Comparison of ENCODE assay signal across 19 cellular contexts in the genomic region with DNA sequence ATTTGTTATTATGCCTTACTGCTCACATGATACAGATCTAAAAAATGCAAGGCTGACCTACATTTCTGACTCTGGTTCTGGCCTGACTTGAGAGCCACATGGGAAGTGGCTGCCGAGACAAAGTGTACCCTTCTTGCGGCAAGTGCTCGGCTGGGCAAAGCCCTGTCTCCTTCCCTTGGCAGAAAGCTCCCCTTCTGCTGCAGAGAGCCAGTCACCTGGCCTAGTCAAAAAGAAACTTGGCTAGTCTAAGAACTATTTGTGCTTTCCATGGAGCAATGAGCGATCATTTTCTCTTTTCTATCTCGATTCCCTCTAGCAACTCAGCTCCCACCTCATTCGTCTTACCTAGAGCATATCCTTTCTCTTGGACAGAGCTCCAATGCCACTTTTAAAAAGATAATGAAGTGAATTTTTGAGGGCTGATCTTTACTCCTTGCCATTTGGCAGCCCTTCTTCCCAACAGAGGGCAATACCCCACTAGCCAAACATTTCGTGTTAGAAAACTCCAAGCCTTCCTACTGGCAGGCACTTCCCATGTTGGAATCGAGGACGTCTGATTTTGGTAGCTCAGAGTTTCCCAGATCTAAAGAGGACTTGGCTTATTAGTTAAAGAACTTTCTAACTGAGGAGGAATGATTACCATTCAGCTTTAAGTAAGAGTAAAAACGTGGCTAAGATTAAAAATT.
DNase-seq lines count a peak whose midpoint lies in the region; ATAC-seq lines count a peak whose summit lies in the region.
"Had no signal": no experiment of that assay in that cellular context is flagged by ENCODE, and none has a peak within 500 bp of the region (broad histone marks: within the 10 kb centered on the region; RNA-seq: fewer than 3 reads in every experiment).

No MANE protein-coding gene starts in this region.

- DNase-seq in LHCN-M2 (ENCODE audit: low read depth) (peak; percentile 50), caudate nucleus (lab: John Stamatoyannopoulos, UW) (peak in 26 of 61 donors; percentile 13 to 77 (median 32)), iris pigment epithelial cell (ENCODE audit: low read depth) (peak; percentile 7), activated gamma-delta T cell treated with Interleukin-2 at 50 U/mL for 16 hours (no peak)
- DNase-seq in activated effector memory CD4-positive, alpha-beta T cell treated with Interleukin-2 at 50 U/mL for 16 hours, result no peak
- no peak for DNase-seq in activated naive CD4-positive, alpha-beta T cell treated with anti-CD3 and anti-CD28 coated beads, Interleukin-2, amount 50 U/mL, for 16 hours
- DNase-seq: activated CD4-positive, alpha-beta T cell treated with anti-CD3 and anti-CD28 coated beads, Interleukin-2, amount 10 ng/mL, durations not matched to agents 7 days and 5 days; DND-41; heart right ventricle; IMR-90; NCI-H1694 treated with DMSO at 0.1 percent for 48 hours; NCI-H82; stimulated activated CD4-positive, alpha-beta T cell treated with anti-CD3 and anti-CD28 coated beads, Interleukin-15, amount 100 ng/mL, for 24 hours had no signal

- no peaks in the 10 kb centered on the region for H3K9me3 ChIP-seq in subcutaneous abdominal adipose tissue (ENCODE audit: control insufficient read depth in 5 of 5, low read length in 5 of 5)
- H3K9me3 ChIP-seq: BLaER1 treated with 17β-estradiol and CSF1 and Interleukin-3, amounts not matched to agents 10 nM and 100 nM; heart right ventricle; neutrophil; vagina had no signal

- peak overlapping the region; percentile 72 for H3K27ac ChIP-seq in caudate nucleus (ENCODE audit: low read depth, low read length)
- H3K27ac ChIP-seq in subcutaneous abdominal adipose tissue (ENCODE audit: low read depth, low read length), result peak overlapping the region; percentile 79
- H3K27ac ChIP-seq: BLaER1 treated with 17β-estradiol and CSF1 and Interleukin-3, amounts not matched to agents 10 nM and 100 nM; neutrophil; vagina had no signal

- no peaks in the 10 kb centered on the region for H3K27me3 ChIP-seq in subcutaneous abdominal adipose tissue (ENCODE audit: control insufficient read depth in 5 of 5, insufficient read depth in 4 of 5, low read length in 5 of 5)
- H3K27me3 ChIP-seq: BLaER1 treated with 17β-estradiol and CSF1 and Interleukin-3, amounts not matched to agents 10 nM and 100 nM; heart right ventricle; neutrophil; vagina had no signal

- peak overlapping the region in 1 of 5 donors; percentile 47 for H3K4me3 ChIP-seq in subcutaneous abdominal adipose tissue (ENCODE audit: low read depth in 1 of 5, low read length in 5 of 5)
- H3K4me3 ChIP-seq: BLaER1 treated with 17β-estradiol and CSF1 and Interleukin-3, amounts not matched to agents 10 nM and 100 nM; lung; vagina had no signal

- H3K9ac ChIP-seq in subcutaneous abdominal adipose tissue (ENCODE audit: low read length in 5 of 5), result peak overlapping the region in 2 of 5 donors; percentile 23 to 59
- H3K9ac ChIP-seq: BLaER1 treated with 17β-estradiol and CSF1 and Interleukin-3, amounts not matched to agents 10 nM and 100 nM had no signal

- peaks cover 0 to 22% (median 16%) of the 10 kb centered on the region in 5 donors for H3K4me1 ChIP-seq in subcutaneous abdominal adipose tissue (ENCODE audit: control insufficient read depth in 5 of 5, insufficient read depth in 5 of 5, low read length in 5 of 5)
- H3K4me1 ChIP-seq: vagina had no signal

- no peaks in the 10 kb centered on the region for H3K36me3 ChIP-seq in subcutaneous abdominal adipose tissue (ENCODE audit: control insufficient read depth in 5 of 5, insufficient read depth in 5 of 5, low read length in 5 of 5)
- H3K36me3 ChIP-seq: BLaER1 treated with 17β-estradiol and CSF1 and Interleukin-3, amounts not matched to agents 10 nM and 100 nM; heart right ventricle; neutrophil; vagina had no signal

- no peak for ATAC-seq in GM18907 (IDR thresholded peaks at IDR 0.05; ENCODE audit: unreplicated experiment)

Comparison
In these comparisons a context has a peak if more than half of its experiments do, and no peak if none do; other contexts are left out.
1. DNase-seq: peak in LHCN-M2 (single experiment) and iris pigment epithelial cell (single experiment); none in activated effector memory CD4-positive, alpha-beta T cell treated with Interleukin-2 at 50 U/mL for 16 hours (single experiment), activated gamma-delta T cell treated with Interleukin-2 at 50 U/mL for 16 hours (single experiment) and activated naive CD4-positive, alpha-beta T cell treated with anti-CD3 and anti-CD28 coated beads, Interleukin-2, amount 50 U/mL, for 16 hours (single experiment).